Comparison of ENCODE assay signal across 1 cellular context in the genomic region with DNA sequence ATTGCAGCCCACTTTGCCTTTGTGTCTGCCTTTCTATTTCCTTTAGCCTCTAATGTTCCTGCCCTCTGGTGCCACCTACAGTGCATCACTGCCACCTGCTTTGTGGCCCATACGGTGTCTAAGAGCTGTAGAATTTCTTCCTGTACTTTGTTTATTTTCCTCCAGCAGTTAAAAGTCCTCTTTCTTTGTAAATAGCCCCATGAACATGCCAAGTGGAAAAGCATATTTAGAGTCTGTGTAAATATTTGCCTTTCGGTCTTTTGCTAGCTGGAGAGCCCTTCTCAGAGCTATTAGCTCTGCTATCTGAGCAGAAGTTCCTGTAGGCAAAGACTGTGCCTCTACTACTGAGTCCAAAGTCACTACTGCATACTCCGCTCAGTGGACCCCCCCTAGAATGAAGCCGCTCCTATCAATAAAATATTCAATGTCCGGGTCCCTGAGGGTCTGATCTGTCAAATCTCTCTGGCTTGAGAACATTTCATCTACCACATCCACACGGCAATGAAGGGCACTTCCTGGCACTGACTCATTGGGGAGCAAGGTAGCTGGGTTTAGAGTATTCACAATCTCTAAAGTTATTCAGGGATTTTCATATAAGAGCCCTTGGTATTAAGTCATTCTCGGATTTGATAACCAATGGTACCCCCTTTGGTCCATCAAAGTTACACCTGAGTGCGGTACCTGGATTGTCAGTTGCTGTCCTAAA.
TF ChIP-seq lines count a peak whose summit lies in the region.

No MANE protein-coding gene starts in this region.

TF ChIP-seq in HepG2, 621 proteins besides CTCF, POLR2A, EP300 and RAD21 (continued from another document and continues in another):
- TF ChIP-seq ZNF574 (CRISPR knock-in tag; IDR thresholded peaks at IDR 0.05) (peak; percentile 48; the same call in 1 of the 2 replicates), ZNF816 (CRISPR knock-in tag; IDR thresholded peaks at IDR 0.05; ENCODE audit: borderline replicate concordance) (0 out of 2 replicates have a peak, but pooled peaks have one; percentile 5), KAT8 (CRISPR knock-in tag; IDR thresholded peaks at IDR 0.05) (peak; percentile 84), KDM3A (CRISPR knock-in tag; IDR thresholded peaks at IDR 0.05; ENCODE audit: low read depth) (peak; percentile 73), ZNF670 (CRISPR knock-in tag; IDR thresholded peaks at IDR 0.05; ENCODE audit: borderline replicate concordance) (peak; percentile 16; the same call in 1 of the 2 replicates), ZNF672 (CRISPR knock-in tag; IDR thresholded peaks at IDR 0.05) (no peak), ZNF749 (CRISPR knock-in tag; IDR thresholded peaks at IDR 0.05; ENCODE audit: borderline replicate concordance) (0 out of 2 replicates have a peak, but pooled peaks have one; percentile 11), RARA (CRISPR knock-in tag; IDR thresholded peaks at IDR 0.05) (peak; percentile 81), POGK (CRISPR knock-in tag; conservative IDR thresholded peaks at IDR 0.05) (no peak), KDM6A (CRISPR knock-in tag; IDR thresholded peaks at IDR 0.05; ENCODE audit: low read depth) (peak; percentile 89), SMC3 (IDR thresholded peaks at IDR 0.05; ENCODE audit: low read length) (peak; percentile 96), SSRP1 (CRISPR knock-in tag; IDR thresholded peaks at IDR 0.05) (peak; percentile 81), POLR2AphosphoS5 (IDR thresholded peaks at IDR 0.05; ENCODE audit: low read depth, low read length) (no peak), JDP2 (CRISPR knock-in tag; IDR thresholded peaks at IDR 0.05; ENCODE audit: borderline replicate concordance) (no peak), ZFP36L1 (CRISPR knock-in tag; IDR thresholded peaks at IDR 0.05) (peak; percentile 70; the same call in 1 of the 2 replicates), BRF2 (CRISPR knock-in tag; IDR thresholded peaks at IDR 0.05) (peak; percentile 92), HDAC2 (CRISPR knock-in tag; IDR thresholded peaks at IDR 0.05) (peak; percentile 92), ZNF788 (CRISPR knock-in tag; IDR thresholded peaks at IDR 0.05; ENCODE audit: borderline replicate concordance) (peak; percentile 60; the same call in 1 of the 2 replicates), RAD51 (IDR thresholded peaks at IDR 0.05; ENCODE audit: borderline replicate concordance) (no peak), ZBTB4 (CRISPR knock-in tag; IDR thresholded peaks at IDR 0.05; ENCODE audit: borderline replicate concordance) (peak; percentile 91; the same call in 1 of the 2 replicates), ZNF781 (CRISPR knock-in tag; IDR thresholded peaks at IDR 0.05; ENCODE audit: borderline replicate concordance, not compliant biosample characterization) (peak; percentile 28), FOXA1 (IDR thresholded peaks at IDR 0.05) (peak; percentile 98), FOXA1 (CRISPR knock-in tag; IDR thresholded peaks at IDR 0.05) (peak; percentile 91), ZNF543 (CRISPR knock-in tag; IDR thresholded peaks at IDR 0.05) (no peak), ZNF710 (CRISPR knock-in tag; IDR thresholded peaks at IDR 0.05; ENCODE audit: borderline replicate concordance) (peak; percentile 80; the same call in 1 of the 2 replicates), PPARG (CRISPR knock-in tag; conservative IDR thresholded peaks at IDR 0.05) (peak; percentile 92), TOPORS (CRISPR knock-in tag; IDR thresholded peaks at IDR 0.05) (0 out of 2 replicates have a peak, but pooled peaks have one; percentile 41), ZNF766 (CRISPR knock-in tag; IDR thresholded peaks at IDR 0.05; ENCODE audit: borderline replicate concordance) (peak; percentile 32; the same call in 1 of the 2 replicates), MED13 (CRISPR knock-in tag; IDR thresholded peaks at IDR 0.05) (peak; percentile 89; the same call in 1 of the 2 replicates), JARID2 (CRISPR knock-in tag; IDR thresholded peaks at IDR 0.05; ENCODE audit: insufficient replicate concordance) (peak; percentile 77), ZBTB21 (CRISPR knock-in tag; IDR thresholded peaks at IDR 0.05) (no peak), REL (CRISPR knock-in tag; conservative IDR thresholded peaks at IDR 0.05) (no peak)
- TF ChIP-seq, protein P1, sequence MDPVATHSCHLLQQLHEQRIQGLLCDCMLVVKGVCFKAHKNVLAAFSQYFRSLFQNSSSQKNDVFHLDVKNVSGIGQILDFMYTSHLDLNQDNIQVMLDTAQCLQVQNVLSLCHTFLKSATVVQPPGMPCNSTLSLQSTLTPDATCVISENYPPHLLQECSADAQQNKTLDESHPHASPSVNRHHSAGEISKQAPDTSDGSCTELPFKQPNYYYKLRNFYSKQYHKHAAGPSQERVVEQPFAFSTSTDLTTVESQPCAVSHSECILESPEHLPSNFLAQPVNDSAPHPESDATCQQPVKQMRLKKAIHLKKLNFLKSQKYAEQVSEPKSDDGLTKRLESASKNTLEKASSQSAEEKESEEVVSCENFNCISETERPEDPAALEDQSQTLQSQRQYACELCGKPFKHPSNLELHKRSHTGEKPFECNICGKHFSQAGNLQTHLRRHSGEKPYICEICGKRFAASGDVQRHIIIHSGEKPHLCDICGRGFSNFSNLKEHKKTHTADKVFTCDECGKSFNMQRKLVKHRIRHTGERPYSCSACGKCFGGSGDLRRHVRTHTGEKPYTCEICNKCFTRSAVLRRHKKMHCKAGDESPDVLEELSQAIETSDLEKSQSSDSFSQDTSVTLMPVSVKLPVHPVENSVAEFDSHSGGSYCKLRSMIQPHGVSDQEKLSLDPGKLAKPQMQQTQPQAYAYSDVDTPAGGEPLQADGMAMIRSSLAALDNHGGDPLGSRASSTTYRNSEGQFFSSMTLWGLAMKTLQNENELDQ (CRISPR knock-in tag; IDR thresholded peaks at IDR 0.05; ENCODE audit: borderline replicate concordance): no peak
- TF ChIP-seq, protein P2, sequence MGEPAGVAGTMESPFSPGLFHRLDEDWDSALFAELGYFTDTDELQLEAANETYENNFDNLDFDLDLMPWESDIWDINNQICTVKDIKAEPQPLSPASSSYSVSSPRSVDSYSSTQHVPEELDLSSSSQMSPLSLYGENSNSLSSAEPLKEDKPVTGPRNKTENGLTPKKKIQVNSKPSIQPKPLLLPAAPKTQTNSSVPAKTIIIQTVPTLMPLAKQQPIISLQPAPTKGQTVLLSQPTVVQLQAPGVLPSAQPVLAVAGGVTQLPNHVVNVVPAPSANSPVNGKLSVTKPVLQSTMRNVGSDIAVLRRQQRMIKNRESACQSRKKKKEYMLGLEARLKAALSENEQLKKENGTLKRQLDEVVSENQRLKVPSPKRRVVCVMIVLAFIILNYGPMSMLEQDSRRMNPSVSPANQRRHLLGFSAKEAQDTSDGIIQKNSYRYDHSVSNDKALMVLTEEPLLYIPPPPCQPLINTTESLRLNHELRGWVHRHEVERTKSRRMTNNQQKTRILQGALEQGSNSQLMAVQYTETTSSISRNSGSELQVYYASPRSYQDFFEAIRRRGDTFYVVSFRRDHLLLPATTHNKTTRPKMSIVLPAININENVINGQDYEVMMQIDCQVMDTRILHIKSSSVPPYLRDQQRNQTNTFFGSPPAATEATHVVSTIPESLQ (CRISPR knock-in tag; conservative IDR thresholded peaks at IDR 0.05): no peak
- TF ChIP-seq, protein P3, sequence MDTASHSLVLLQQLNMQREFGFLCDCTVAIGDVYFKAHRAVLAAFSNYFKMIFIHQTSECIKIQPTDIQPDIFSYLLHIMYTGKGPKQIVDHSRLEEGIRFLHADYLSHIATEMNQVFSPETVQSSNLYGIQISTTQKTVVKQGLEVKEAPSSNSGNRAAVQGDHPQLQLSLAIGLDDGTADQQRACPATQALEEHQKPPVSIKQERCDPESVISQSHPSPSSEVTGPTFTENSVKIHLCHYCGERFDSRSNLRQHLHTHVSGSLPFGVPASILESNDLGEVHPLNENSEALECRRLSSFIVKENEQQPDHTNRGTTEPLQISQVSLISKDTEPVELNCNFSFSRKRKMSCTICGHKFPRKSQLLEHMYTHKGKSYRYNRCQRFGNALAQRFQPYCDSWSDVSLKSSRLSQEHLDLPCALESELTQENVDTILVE (CRISPR knock-in tag; IDR thresholded peaks at IDR 0.05): peak; percentile 71; the same call in 1 of the 2 replicates
- TF ChIP-seq, protein P4, sequence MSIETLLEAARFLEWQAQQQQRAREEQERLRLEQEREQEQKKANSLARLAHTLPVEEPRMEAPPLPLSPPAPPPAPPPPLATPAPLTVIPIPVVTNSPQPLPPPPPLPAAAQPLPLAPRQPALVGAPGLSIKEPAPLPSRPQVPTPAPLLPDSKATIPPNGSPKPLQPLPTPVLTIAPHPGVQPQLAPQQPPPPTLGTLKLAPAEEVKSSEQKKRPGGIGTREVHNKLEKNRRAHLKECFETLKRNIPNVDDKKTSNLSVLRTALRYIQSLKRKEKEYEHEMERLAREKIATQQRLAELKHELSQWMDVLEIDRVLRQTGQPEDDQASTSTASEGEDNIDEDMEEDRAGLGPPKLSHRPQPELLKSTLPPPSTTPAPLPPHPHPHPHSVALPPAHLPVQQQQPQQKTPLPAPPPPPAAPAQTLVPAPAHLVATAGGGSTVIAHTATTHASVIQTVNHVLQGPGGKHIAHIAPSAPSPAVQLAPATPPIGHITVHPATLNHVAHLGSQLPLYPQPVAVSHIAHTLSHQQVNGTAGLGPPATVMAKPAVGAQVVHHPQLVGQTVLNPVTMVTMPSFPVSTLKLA (IDR thresholded peaks at IDR 0.05): 0 out of 2 replicates have a peak, but pooled peaks have one; percentile 3
